ENCODE assay signal across 13 cellular contexts in genomic region chr13:110396476-110396875, GRCh38.
DNase-seq lines count a peak whose midpoint lies in the region; ATAC-seq and TF ChIP-seq lines count a peak whose summit lies in the region.
"Had no signal": no experiment of that assay in that cellular context is flagged by ENCODE, and none has a peak within 500 bp of the region (broad histone marks: within the 10 kb centered on the region; RNA-seq: fewer than 3 reads in every experiment).

No MANE protein-coding gene starts in this region.

- H3K36me3 ChIP-seq in sigmoid colon, result no peaks in the 10 kb centered on the region
- H3K36me3 ChIP-seq: neutrophil had no signal

- H3K4me3 Mint-ChIP-seq in WTC11, result no peak overlapping the region
- no peak overlapping the region for H3K4me3 Mint-ChIP-seq in glutamatergic neuron (ENCODE audit: unreplicated experiment)
- H3K4me3 Mint-ChIP-seq: activated CD8-positive, alpha-beta memory T cell treated with anti-CD3 and anti-CD28 coated beads, Interleukin-2, amount 10 ng/mL, durations not matched to agents 7 days and 5 days; activated naive CD8-positive, alpha-beta T cell treated with anti-CD3 and anti-CD28 coated beads, Interleukin-2, amount 50 U/mL, for 24 hours had no signal

- ATAC-seq in WTC11 (no peak), HG02973 (IDR thresholded peaks at IDR 0.05; ENCODE audit: unreplicated experiment) (no peak)
- ATAC-seq: activated CD8-positive, alpha-beta memory T cell treated with anti-CD3 and anti-CD28 coated beads, Interleukin-2, amount 10 ng/mL, durations not matched to agents 7 days and 5 days; activated naive CD8-positive, alpha-beta T cell treated with anti-CD3 and anti-CD28 coated beads, Interleukin-2, amount 50 U/mL, for 24 hours had no signal

- H3K4me3 ChIP-seq in AG04450 (ENCODE audit: low read depth, low read length), result peak overlapping the region; percentile 17
- H3K4me3 ChIP-seq in sigmoid colon, result no peak overlapping the region
- H3K4me3 ChIP-seq: PC-9 had no signal

- WGBS in sigmoid colon, 2 donors, result 59 to 62% methylated on average over 6 of the region's 6 CpGs

- DNase-seq in AG04450 (ENCODE audit: low read depth, low spot score), result no peak
- DNase-seq in WTC11 (ENCODE audit: low spot score), result no peak
- DNase-seq in glutamatergic neuron, result no peak
- no peak for DNase-seq in sigmoid colon
- no peak for DNase-seq in HUDEP-2 (lab: John Stamatoyannopoulos, UW; ENCODE audit: unreplicated experiment in 76 of 76)
- DNase-seq in NOMO-1 treated with dmso at 0.1 percent for 144 hours (lab: John Stamatoyannopoulos, UW; ENCODE audit: unreplicated experiment), result no peak
- DNase-seq in cerebellum (ENCODE audit: low spot score), result no peak
- DNase-seq: activated CD8-positive, alpha-beta memory T cell treated with anti-CD3 and anti-CD28 coated beads, Interleukin-2, amount 10 ng/mL, durations not matched to agents 7 days and 5 days; activated naive CD8-positive, alpha-beta T cell treated with anti-CD3 and anti-CD28 coated beads, Interleukin-2, amount 50 U/mL, for 24 hours; AML-193 had no signal

- TF ChIP-seq EP300 in sigmoid colon (IDR thresholded peaks at IDR 0.05), result no peak

- H3K27me3 Mint-ChIP-seq in WTC11 (ENCODE audit: low read depth) (no peaks in the 10 kb centered on the region), glutamatergic neuron (ENCODE audit: unreplicated experiment) (no peaks in the 10 kb centered on the region)

- H3K27me3 ChIP-seq in AG04450 (ENCODE audit: control insufficient read depth, insufficient read depth, low read length) (no peaks in the 10 kb centered on the region), sigmoid colon (no peaks in the 10 kb centered on the region)

- H3K4me1 ChIP-seq in sigmoid colon, result peaks cover 0 to 83% (median 80%) of the 10 kb centered on the region in 4 donors

- H3K9me3 ChIP-seq in AG04450 (ENCODE audit: control insufficient read depth, insufficient read depth, low read length), result peaks cover 5% of the 10 kb centered on the region
- no peaks in the 10 kb centered on the region for H3K9me3 ChIP-seq in sigmoid colon
- H3K9me3 ChIP-seq: neutrophil had no signal

- H3K36me3 Mint-ChIP-seq in WTC11 (peaks cover 3% of the 10 kb centered on the region), glutamatergic neuron (ENCODE audit: unreplicated experiment) (no peaks in the 10 kb centered on the region)
- H3K36me3 Mint-ChIP-seq: activated CD8-positive, alpha-beta memory T cell treated with anti-CD3 and anti-CD28 coated beads, Interleukin-2, amount 10 ng/mL, durations not matched to agents 7 days and 5 days had no signal

- no peak for TF ChIP-seq CTCF in AG04450 (IDR thresholded peaks at IDR 0.05; ENCODE audit: low read depth, low read length)
- no peak for TF ChIP-seq CTCF in WTC11 (IDR thresholded peaks at IDR 0.05)
- no peak for TF ChIP-seq CTCF in glutamatergic neuron (IDR thresholded peaks at IDR 0.05; ENCODE audit: partially characterized antibody, unreplicated experiment)
- no peak for TF ChIP-seq CTCF in sigmoid colon (IDR thresholded peaks at IDR 0.05)

- H3K9me3 Mint-ChIP-seq in WTC11 (peaks cover 1% of the 10 kb centered on the region), glutamatergic neuron (ENCODE audit: unreplicated experiment) (no peaks in the 10 kb centered on the region)
- H3K9me3 Mint-ChIP-seq: activated naive CD8-positive, alpha-beta T cell treated with anti-CD3 and anti-CD28 coated beads, Interleukin-2, amount 50 U/mL, for 24 hours had no signal

- H3K27ac ChIP-seq in AG04450 (ENCODE audit: low read depth, low read length) (peak overlapping the region; percentile 94), sigmoid colon (peak overlapping the region; percentile 90 to 96 (median 93))
- H3K27ac ChIP-seq: neutrophil, PC-9 had no signal

- CTCF ChIA-PET in AG04450 (lab: Charles Lee) (no interaction called here), WTC11 (lab: Charles Lee) (no interaction called here)

- intact Hi-C loops in sigmoid colon (cut with DNase I), result loop anchor here (5.0 kb wide), 1 partner anchor 89 kb away; the partner anchor contains the start of genes COL4A1 and COL4A2

- POLR2A ChIA-PET in AG04450 (lab: Yijun Ruan, JAX), result no interaction called here
- POLR2A ChIA-PET in WTC11 (lab: Charles Lee), result no interaction called here

- no peak for TF ChIP-seq POLR2A in sigmoid colon (IDR thresholded peaks at IDR 0.05)

- 0 out of 2 replicates have a peak overlapping the region, but pooled peaks have one; percentile 45 for H3K27ac Mint-ChIP-seq in WTC11
- peak overlapping the region; percentile 11 for H3K27ac Mint-ChIP-seq in glutamatergic neuron (ENCODE audit: unreplicated experiment)
- H3K27ac Mint-ChIP-seq: activated CD8-positive, alpha-beta memory T cell treated with anti-CD3 and anti-CD28 coated beads, Interleukin-2, amount 10 ng/mL, durations not matched to agents 7 days and 5 days; activated naive CD8-positive, alpha-beta T cell treated with anti-CD3 and anti-CD28 coated beads, Interleukin-2, amount 50 U/mL, for 24 hours had no signal

- peaks cover 15% of the 10 kb centered on the region for H3K4me1 Mint-ChIP-seq in WTC11
- H3K4me1 Mint-ChIP-seq in glutamatergic neuron (ENCODE audit: low read depth, unreplicated experiment), result peaks cover 11% of the 10 kb centered on the region
- H3K4me1 Mint-ChIP-seq: activated CD8-positive, alpha-beta memory T cell treated with anti-CD3 and anti-CD28 coated beads, Interleukin-2, amount 10 ng/mL, durations not matched to agents 7 days and 5 days; activated naive CD8-positive, alpha-beta T cell treated with anti-CD3 and anti-CD28 coated beads, Interleukin-2, amount 50 U/mL, for 24 hours had no signal

TF ChIP-seq in WTC11, 78 proteins besides CTCF, POLR2A, EP300 and RAD21:
- TF ChIP-seq MYBL2 (CRISPR knock-in tag; IDR thresholded peaks at IDR 0.05) (no peak), E2F1 (CRISPR knock-in tag; IDR thresholded peaks at IDR 0.05) (no peak), CBFB (CRISPR knock-in tag; IDR thresholded peaks at IDR 0.05; ENCODE audit: low read depth) (no peak), RELA (CRISPR knock-in tag; IDR thresholded peaks at IDR 0.05; ENCODE audit: borderline replicate concordance) (no peak), HMGA2 (CRISPR knock-in tag; IDR thresholded peaks at IDR 0.05) (no peak), ZNF317 (CRISPR knock-in tag; IDR thresholded peaks at IDR 0.05; ENCODE audit: borderline replicate concordance, low read depth) (no peak), FOXP1 (CRISPR knock-in tag; IDR thresholded peaks at IDR 0.05; ENCODE audit: borderline replicate concordance) (no peak), ERG (CRISPR knock-in tag; IDR thresholded peaks at IDR 0.05) (no peak), NFYB (CRISPR knock-in tag; conservative IDR thresholded peaks at IDR 0.05; ENCODE audit: low read depth) (no peak), USF1 (CRISPR knock-in tag; IDR thresholded peaks at IDR 0.05) (no peak), IRF2 (CRISPR knock-in tag; IDR thresholded peaks at IDR 0.05; ENCODE audit: borderline replicate concordance, low read depth) (no peak), PRRX2 (CRISPR knock-in tag; IDR thresholded peaks at IDR 0.05) (no peak), SMAD4 (CRISPR knock-in tag; IDR thresholded peaks at IDR 0.05) (no peak)
